10 cellular contexts compared by ENCODE assay signal in the genomic region with DNA sequence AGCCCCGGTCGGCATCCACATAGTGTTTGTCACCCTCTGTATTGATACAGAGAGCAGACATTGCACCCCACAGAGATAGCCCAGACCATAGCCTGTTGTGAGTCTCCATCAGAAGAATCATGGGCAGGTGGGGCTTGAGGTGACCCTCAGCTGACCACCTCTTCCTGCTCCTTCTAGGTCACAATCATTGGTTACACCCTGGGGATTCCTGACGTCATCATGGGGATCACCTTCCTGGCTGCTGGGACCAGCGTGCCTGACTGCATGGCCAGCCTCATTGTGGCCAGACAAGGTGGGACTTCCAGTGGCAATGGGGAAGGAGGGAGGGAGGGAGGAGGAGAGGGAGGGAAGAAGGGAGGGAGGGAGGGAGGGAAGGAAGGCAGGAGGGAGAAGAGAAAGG.
"Had no signal": no experiment of that assay in that cellular context is flagged by ENCODE, and none has a peak within 500 bp of the region (broad histone marks: within the 10 kb centered on the region; RNA-seq: fewer than 3 reads in every experiment).

No MANE protein-coding gene starts in this region.

- H3K36me3 Mint-ChIP-seq: IgD-negative memory B cell had no signal

- H3K4me3 Mint-ChIP-seq: GM23338, HFFc6, IgD-negative memory B cell had no signal

- H3K36me3 ChIP-seq: HAP-1 had no signal

- DNase-seq: HFFc6, KBM-7 had no signal

- H3K27ac Mint-ChIP-seq: GM23338, HFFc6, IgD-negative memory B cell had no signal

- H3K27ac ChIP-seq: HL-60, KMS-11 had no signal

- H3K9ac ChIP-seq: KMS-11 had no signal

- H3K9me3 Mint-ChIP-seq: IgD-negative memory B cell had no signal

- H3K4me1 ChIP-seq: HAP-1 had no signal

- H3K9me3 ChIP-seq: HAP-1 had no signal

- H2AFZ ChIP-seq: GM23338 had no signal

- H3K4me3 ChIP-seq: GM23338, HAP-1 had no signal

- ATAC-seq: GM23338, HCT116 had no signal

- FAIRE-seq: H1, H54 had no signal

- H3K4me2 ChIP-seq: GM23338, KMS-11 had no signal
